Comparison of ENCODE assay signal across 11 cellular contexts in the genomic region with DNA sequence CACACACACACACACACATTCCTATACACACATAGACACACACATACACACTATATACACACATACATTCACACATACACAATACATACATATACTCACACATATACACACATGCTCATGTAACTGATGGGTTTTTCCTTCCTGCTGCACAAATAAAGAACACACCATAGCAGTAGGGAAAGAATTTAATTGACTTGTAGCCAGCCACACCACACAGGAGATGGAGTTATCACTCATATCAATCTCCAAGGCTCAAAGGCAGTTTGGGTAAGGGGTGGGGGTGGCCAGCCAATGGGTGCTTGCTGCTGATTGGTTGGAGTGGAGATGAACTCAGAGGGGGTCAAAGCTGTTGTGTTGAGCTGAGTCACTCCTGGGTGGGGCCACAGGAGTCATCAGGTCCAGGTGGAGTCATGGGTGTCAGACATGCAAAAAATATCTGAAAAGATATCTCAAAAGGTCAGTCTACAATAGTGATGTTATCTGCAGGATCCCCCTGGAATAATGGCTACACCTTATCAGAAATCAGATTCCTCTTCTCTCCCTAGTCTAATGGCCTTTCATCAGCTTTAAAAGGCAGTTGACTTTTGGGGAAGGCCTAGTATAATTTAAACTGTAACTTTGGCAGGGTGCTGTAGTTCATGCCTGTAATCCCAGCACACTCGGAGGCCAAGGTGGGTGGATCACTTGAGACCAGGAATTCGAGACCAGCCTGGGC. TPM values are rescaled to one million over a fixed set of nuclear protein-coding genes. Genes with fewer than 3 reads are reported as not detected.
DNase-seq lines count a peak whose midpoint lies in the region; ATAC-seq and TF ChIP-seq lines count a peak whose summit lies in the region.
"Had no signal": no experiment of that assay in that cellular context is flagged by ENCODE, and none has a peak within 500 bp of the region (broad histone marks: within the 10 kb centered on the region; RNA-seq: fewer than 3 reads in every experiment).

No MANE protein-coding gene starts in this region.

- H3K56ac ChIP-seq in mesendoderm (ENCODE audit: low read length) = peak overlapping the region; percentile 81

- WGBS in mesendoderm (ENCODE audit: extremely low coverage, insufficient coverage, low lambda C conversion rate) = no CpG with 5 or more reads among the region's 2 CpGs
- 50 to 55% methylated on average over 2 of the region's 2 CpGs for WGBS in lower leg skin, 2 donors

- no peak overlapping the region for H2BK120ac ChIP-seq in mesendoderm (ENCODE audit: low read depth, low read length)

- H3K4me1 ChIP-seq in HUES48 (ENCODE audit: control insufficient read depth, insufficient read depth, low read length) (peaks cover 50% of the 10 kb centered on the region), mesendoderm (ENCODE audit: control insufficient read depth, low read depth, low read length) (peaks cover 19% of the 10 kb centered on the region)

- H3K79me2 ChIP-seq in mesendoderm (ENCODE audit: control insufficient read depth, insufficient read depth, low read length) = no peaks in the 10 kb centered on the region

- TF ChIP-seq POLR2A in lower leg skin (IDR thresholded peaks at IDR 0.05) = no peak

- no peak overlapping the region for H4K8ac ChIP-seq in mesendoderm (ENCODE audit: low read depth, low read length)

- H3K27ac ChIP-seq in HUES48 (ENCODE audit: low read depth, low read length) (peak overlapping the region; percentile 31), mesendoderm (ENCODE audit: low read depth, low read length) (peak overlapping the region; percentile 48)
- H3K27ac ChIP-seq: transverse colon had no signal

- H2BK5ac ChIP-seq in mesendoderm (ENCODE audit: low read length) = peak overlapping the region; percentile 92

- no peak overlapping the region for H3K4me2 ChIP-seq in mesendoderm (ENCODE audit: low read length)

- H3K36me3 ChIP-seq in HUES48 (ENCODE audit: control insufficient read depth, insufficient read depth, low read length) (no peaks in the 10 kb centered on the region), mesendoderm (ENCODE audit: control insufficient read depth, insufficient read depth, low read length) (no peaks in the 10 kb centered on the region)
- H3K36me3 ChIP-seq: transverse colon had no signal

- no peaks in the 10 kb centered on the region for H3K9me3 ChIP-seq in HUES48 (ENCODE audit: control insufficient read depth, insufficient read depth, low read length)
- H3K9me3 ChIP-seq: transverse colon had no signal

- no peak overlapping the region for H3K23ac ChIP-seq in mesendoderm (ENCODE audit: low read length)

- no peak for TF ChIP-seq CTCF in lower leg skin (IDR thresholded peaks at IDR 0.05)

- H3K18ac ChIP-seq in mesendoderm (ENCODE audit: low read length) = peak overlapping the region; percentile 6

- H3K9ac ChIP-seq in HUES48 (ENCODE audit: low read depth, low read length) (no peak overlapping the region), mesendoderm (ENCODE audit: low read length) (peak overlapping the region; percentile 20)

- H3K4me3 ChIP-seq in HUES48 (ENCODE audit: low read depth, low read length) = no peak overlapping the region
- H3K4me3 ChIP-seq in mesendoderm (ENCODE audit: low read length) = no peak overlapping the region
- no peak overlapping the region for H3K4me3 ChIP-seq in lower leg skin (ENCODE audit: low read depth, poor library complexity, severe bottlenecking)
- H3K4me3 ChIP-seq: transverse colon had no signal

- peak overlapping the region; percentile 8 for H3K4ac ChIP-seq in mesendoderm (ENCODE audit: low read depth, low read length)

- DNase-seq in Caki2 (ENCODE audit: low read depth) = peak; percentile 72
- peak; percentile 36 for DNase-seq in activated CD4-positive, alpha-beta T cell treated with anti-CD3 and anti-CD28 coated beads, Interleukin-2, amount 50 U/mL, for 48 hours
- DNase-seq in mesendoderm = peak; percentile 97
- no peak for DNase-seq in globus pallidus (ENCODE audit: low spot score)
- DNase-seq in lower leg skin (ENCODE audit: low spot score in 2 of 2) = no peak
- DNase-seq in SK-N-DZ (ENCODE audit: low spot score) = no peak
- DNase-seq: NCI-H2081, small intestine, transverse colon had no signal

- H3K27me3 ChIP-seq in HUES48 (ENCODE audit: control insufficient read depth, insufficient read depth, low read length) (no peaks in the 10 kb centered on the region), mesendoderm (ENCODE audit: insufficient read depth, low read length, poor library complexity) (no peaks in the 10 kb centered on the region)
- H3K27me3 ChIP-seq: transverse colon had no signal

- in situ Hi-C loops in Caki2 (cut with HindIII; ENCODE audit: low pct_unique_long_range_greater_than_20kb, low sequenced_read_pairs) = loop anchor here (25.0 kb wide), 1 partner anchor 222 kb away; no protein-coding TSS in a partner anchor

- no peak overlapping the region for H4K5ac ChIP-seq in mesendoderm (ENCODE audit: low read length)

- no peaks in the 10 kb centered on the region for H3K79me1 ChIP-seq in mesendoderm (ENCODE audit: low read length)

- H2BK15ac ChIP-seq in mesendoderm (replicated peaks; ENCODE audit: low read depth) = no peak overlapping the region

- peak overlapping the region; percentile 24 for H2AK5ac ChIP-seq in mesendoderm (ENCODE audit: low read length)

- no peak for ATAC-seq in HG02973 (IDR thresholded peaks at IDR 0.05; ENCODE audit: unreplicated experiment)

- intact Hi-C loops in lower leg skin (cut with DNase I; ENCODE audit: low total_unique reads) = no loop called here

RNA-seq across cellular contexts. Expression of gene WSB1, which starts 46.1 kb away (rescaled TPM):
- 28.0 and 47.5 TPM in 2 replicates for total RNA-seq in Caki2 (2014; rRNA removed; shearing (Covaris generic); ENCODE audit: low replicate concordance)
- 54.3 TPM for polyA plus RNA-seq in mesendoderm (2013, experiment 1 of 2)
- polyA plus RNA-seq in mesendoderm (2013, experiment 2 of 2) = 53.7 TPM
- 100 to 1,000 TPM in 1 of 4 donors, 10 to 100 TPM in 3; 33.1 to 105 (median 55.6) TPM for total RNA-seq in lower leg skin
- 144 and 167 TPM in 2 replicates for polyA plus RNA-seq in SK-N-DZ (2014; cell fraction: cytosol; rRNA removed)
- polyA plus RNA-seq in SK-N-DZ (2014; cell fraction: nucleus; rRNA removed) = 401 and 428 TPM in 2 replicates

Comparison
In these comparisons a context has a peak if more than half of its experiments do, and no peak if none do; other contexts are left out.
1. DNase-seq: peak in Caki2 (single experiment), activated CD4-positive, alpha-beta T cell treated with anti-CD3 and anti-CD28 coated beads, Interleukin-2, amount 50 U/mL, for 48 hours (2 of 2) and mesendoderm (single experiment); none in globus pallidus (single experiment), lower leg skin (0 of 2) and SK-N-DZ (single experiment).